In the genomic region with DNA sequence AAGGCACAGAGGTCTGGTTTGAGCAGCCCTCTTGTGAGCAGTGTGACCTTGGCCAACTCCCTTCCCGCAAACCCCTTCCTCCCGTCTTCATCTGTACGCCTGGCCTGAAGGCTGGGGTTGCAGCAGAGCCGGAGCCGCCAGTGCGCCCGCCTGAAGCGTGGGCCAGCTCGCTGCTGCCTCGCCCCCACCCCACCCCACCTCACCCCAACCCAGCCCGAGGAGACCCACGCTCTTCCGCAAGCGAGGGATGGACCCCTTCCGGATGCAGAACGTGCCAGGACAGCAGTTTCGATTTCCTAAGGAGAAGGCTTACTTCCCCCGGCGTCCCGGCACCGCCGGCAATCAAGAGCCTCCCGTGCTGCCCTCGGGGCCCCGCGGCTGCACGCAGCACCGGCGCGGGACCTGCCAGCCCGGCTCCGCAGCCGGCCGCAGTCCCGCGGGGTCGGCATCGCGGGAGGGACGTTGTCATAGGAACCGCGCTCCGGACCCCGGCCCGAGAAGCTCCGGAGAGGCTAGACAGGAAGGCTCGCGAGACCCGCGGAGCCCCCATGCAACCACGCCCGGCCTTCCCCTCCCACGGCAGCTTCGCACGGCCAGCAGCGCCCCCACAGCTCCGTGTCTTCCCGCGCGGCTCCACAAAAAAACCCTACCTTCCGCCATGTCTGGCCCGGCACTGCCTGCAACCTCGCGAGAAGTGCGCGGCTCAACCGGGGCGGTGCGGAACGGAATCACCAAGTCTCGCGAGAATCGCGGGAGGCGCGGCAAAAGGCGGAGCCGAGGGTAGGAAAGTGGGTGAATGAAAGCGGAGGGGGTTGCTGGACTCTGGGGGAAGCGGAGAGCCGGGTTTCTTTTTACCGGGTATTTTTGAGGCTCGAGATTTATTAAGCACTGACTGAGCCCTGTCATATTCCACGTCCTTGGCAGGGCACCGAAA, we compare ENCODE assay signal across 8 cellular contexts. TPM values are rescaled to one million over a fixed set of nuclear protein-coding genes. Genes with fewer than 3 reads are reported as not detected.
DNase-seq lines count a peak whose midpoint lies in the region; ATAC-seq, FAIRE-seq and TF ChIP-seq lines count a peak whose summit lies in the region.

ANKFY1 (minus strand) TSS at position 698 of the 934 bp plus-strand sequence; CDS start at position 660, 38 bp downstream.

- WGBS in prostate gland: under 1% methylated on average over 70 of the region's 85 CpGs

- peak in 2 of 4 experiments; percentile 33 to 35 for TF ChIP-seq CTCF in prostate gland (IDR thresholded peaks at IDR 0.05)

- no peaks in the 10 kb centered on the region for H3K27me3 Mint-ChIP-seq in T-helper 17 cell

- H3K27me3 ChIP-seq in prostate gland (replicated peaks; ENCODE audit: insufficient read depth): no peaks in the 10 kb centered on the region

- ATAC-seq in HG02884 (IDR thresholded peaks at IDR 0.05; ENCODE audit: unreplicated experiment) (peak; percentile 69), T-helper 17 cell (peak; percentile 96), left ventricle myocardium superior (peak; percentile 95)

- H3K9me3 ChIP-seq in T-helper 17 cell (ENCODE audit: control insufficient read depth, low read length, poor library complexity, severe bottlenecking) (no peaks in the 10 kb centered on the region), prostate gland (no peaks in the 10 kb centered on the region)

- peaks cover 4% of the 10 kb centered on the region for H3K36me3 Mint-ChIP-seq in T-helper 17 cell (ENCODE audit: low read depth)

- H3K4me1 ChIP-seq in prostate gland (replicated peaks): no peaks in the 10 kb centered on the region

- no peaks in the 10 kb centered on the region for H3K36me3 ChIP-seq in prostate gland

- H3K4me1 Mint-ChIP-seq in T-helper 17 cell: peaks cover 36% of the 10 kb centered on the region

- peak within 1 kb of the TSS; percentile 99 for H3K27ac Mint-ChIP-seq in T-helper 17 cell

- peak; percentile 98 for FAIRE-seq in GM12892 (lab: Jason Lieb, UNC)

- TF ChIP-seq POLR2A in GM12892 (IDR thresholded peaks at IDR 0.05; ENCODE audit: low read depth, low read length) (peak; percentile 85), prostate gland (IDR thresholded peaks at IDR 0.05) (peak; percentile 72)

- peak within 1 kb of the TSS; percentile 71 to 86 for H3K27ac ChIP-seq in prostate gland

- H3K4me3 ChIP-seq in prostate gland: peak within 1 kb of the TSS; percentile 99

- H3K4me3 Mint-ChIP-seq in T-helper 17 cell: peak within 1 kb of the TSS; percentile 98

- DNase-seq in GM12892 (ENCODE audit: insufficient read length) (peak; percentile 95), NCI-H187 (lab: John Stamatoyannopoulos, UW) (peak; percentile 49 to 86), T-helper 17 cell (peak; percentile 94 to 99 (median 96)), amygdala (lab: John Stamatoyannopoulos, UW) (peak; percentile 58 to 96 (median 88)), left ventricle myocardium superior (peak; percentile 98), prostate gland (ENCODE audit: low spot score) (peak; percentile 93), ureter (ENCODE audit: low spot score) (peak; percentile 97)

- intact Hi-C loops in left ventricle myocardium superior (cut with micrococcal nuclease) (no loop called here), prostate gland (cut with DNase I) (loop anchor here (5.0 kb wide), 1 partner anchor 41 kb away; no protein-coding TSS in a partner anchor)

RNA-seq across cellular contexts. Expression of gene ANKFY1, which starts in this region (rescaled TPM):
- 17.2 TPM for polyA plus RNA-seq in GM12892 (2012; ENCODE audit: missing spikeins)
- total RNA-seq in T-helper 17 cell (10 to 100 TPM; 51.2 to 54.0 TPM), left ventricle myocardium superior (24.4 TPM), prostate gland (10 to 100 TPM; 35.2 to 46.0 TPM), ureter (86.8 TPM)

Comparison
In these comparisons a context has a peak if more than half of its experiments do, and no peak if none do; other contexts are left out.
1. Peak in every context shown above with its lines: DNase-seq, ATAC-seq, H3K4me3 ChIP-seq and H3K27ac ChIP-seq.